8 cellular contexts compared by ENCODE assay signal in the genomic region with DNA sequence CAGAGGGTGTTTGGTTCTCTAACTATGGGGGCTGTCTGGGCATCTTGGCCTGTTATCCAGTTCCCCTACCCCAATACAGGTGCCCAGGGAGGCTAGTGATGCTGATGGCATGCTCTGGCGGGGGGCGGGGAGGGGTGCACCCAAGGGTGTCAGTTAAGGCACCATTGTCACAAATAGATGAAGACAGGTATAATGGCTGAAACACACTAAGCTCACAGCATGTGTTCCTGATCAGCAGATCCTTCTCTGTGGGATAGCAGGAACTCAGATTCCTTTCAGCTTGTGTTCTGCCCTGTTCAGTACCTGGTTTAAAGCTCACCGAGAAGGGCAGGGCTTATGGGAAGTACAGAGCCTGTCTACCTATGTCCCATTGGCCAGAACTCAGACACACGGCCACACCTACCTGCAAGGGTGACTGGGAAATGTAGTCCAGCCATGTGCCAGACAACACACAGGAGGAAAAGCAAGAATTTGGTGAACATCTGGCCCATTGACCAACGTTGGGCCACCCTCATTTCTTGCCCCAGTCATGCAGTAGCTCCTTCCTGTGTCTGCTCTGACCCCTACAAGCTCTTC. TPM values are rescaled to one million over a fixed set of nuclear protein-coding genes. Genes with fewer than 3 reads are reported as not detected.
A peak's percentile ranks its signal among the peaks of the same experiment; 100 is the strongest.
DNase-seq lines count a peak whose midpoint lies in the region; ATAC-seq, FAIRE-seq and TF ChIP-seq lines count a peak whose summit lies in the region.

No MANE protein-coding gene starts in this region.

- H3K27ac Mint-ChIP-seq in activated naive CD8-positive, alpha-beta T cell treated with anti-CD3 and anti-CD28 coated beads for 36 hours = no peak overlapping the region
- H3K27ac Mint-ChIP-seq in progenitor cell of endocrine pancreas = no peak overlapping the region

- DNase-seq in Daoy (ENCODE audit: low read depth) (peak; percentile 69), H54 (ENCODE audit: insufficient read length, low spot score) (peak; percentile 80), NCI-H2227 treated with DMSO at 0.1 percent for 48 hours (lab: John Stamatoyannopoulos, UW) (peak; percentile 46), mucosa of descending colon (peak in 2 of 3 donors; percentile 38 to 70), hippocampal formation (lab: John Stamatoyannopoulos, UW) (no peak), progenitor cell of endocrine pancreas (ENCODE audit: low spot score, unreplicated experiment) (no peak)
- DNase-seq in activated naive CD8-positive, alpha-beta T cell treated with anti-CD3 and anti-CD28 coated beads for 36 hours = peak; percentile 10

- H3K4me3 ChIP-seq in mucosa of descending colon = no peak overlapping the region

- H3K36me3 Mint-ChIP-seq in activated naive CD8-positive, alpha-beta T cell treated with anti-CD3 and anti-CD28 coated beads for 36 hours = no peaks in the 10 kb centered on the region
- H3K36me3 Mint-ChIP-seq in progenitor cell of endocrine pancreas (ENCODE audit: insufficient read depth) = no peaks in the 10 kb centered on the region

- H3K27me3 Mint-ChIP-seq in activated naive CD8-positive, alpha-beta T cell treated with anti-CD3 and anti-CD28 coated beads for 36 hours = peaks cover 50% of the 10 kb centered on the region
- H3K27me3 Mint-ChIP-seq in progenitor cell of endocrine pancreas = peaks cover 29% of the 10 kb centered on the region

- TF ChIP-seq POLR2A in H54 (IDR thresholded peaks at IDR 0.05; ENCODE audit: low read depth, low read length) = no peak

- TF ChIP-seq CTCF in mucosa of descending colon (IDR thresholded peaks at IDR 0.05) (no peak), progenitor cell of endocrine pancreas (IDR thresholded peaks at IDR 0.05; ENCODE audit: unreplicated experiment) (no peak)

- no peaks in the 10 kb centered on the region for H3K9me3 Mint-ChIP-seq in activated naive CD8-positive, alpha-beta T cell treated with anti-CD3 and anti-CD28 coated beads for 36 hours
- H3K9me3 Mint-ChIP-seq in progenitor cell of endocrine pancreas (ENCODE audit: low read depth) = no peaks in the 10 kb centered on the region

- peak; percentile 97 for ATAC-seq in mucosa of descending colon
- no peak for ATAC-seq in HG02623 (IDR thresholded peaks at IDR 0.05; ENCODE audit: unreplicated experiment)

- no peaks in the 10 kb centered on the region for H3K36me3 ChIP-seq in mucosa of descending colon (ENCODE audit: low read depth)

- H3K4me3 Mint-ChIP-seq in activated naive CD8-positive, alpha-beta T cell treated with anti-CD3 and anti-CD28 coated beads for 36 hours = no peak overlapping the region
- H3K4me3 Mint-ChIP-seq in progenitor cell of endocrine pancreas (ENCODE audit: low read depth) = no peak overlapping the region

- H3K9me3 ChIP-seq in mucosa of descending colon = no peaks in the 10 kb centered on the region

- H3K4me1 Mint-ChIP-seq in activated naive CD8-positive, alpha-beta T cell treated with anti-CD3 and anti-CD28 coated beads for 36 hours = peaks cover 5% of the 10 kb centered on the region
- H3K4me1 Mint-ChIP-seq in progenitor cell of endocrine pancreas (ENCODE audit: low read depth) = peaks cover 6% of the 10 kb centered on the region

- intact Hi-C loops in mucosa of descending colon (cut with DNase I, micrococcal nuclease) = no loop called here

- peak; percentile 81 for FAIRE-seq in H54 (lab: Jason Lieb, UNC)

- peaks cover 2% of the 10 kb centered on the region for H3K4me1 ChIP-seq in mucosa of descending colon (ENCODE audit: low read depth)

RNA-seq across cellular contexts. Expression of a gene that starts 3.4 kb away (rescaled TPM):
- total RNA-seq in Daoy (2014; rRNA removed; shearing (Covaris generic)) = 2.1 TPM in 1 of 2 replicates, not detected in the other
- total RNA-seq in activated naive CD8-positive, alpha-beta T cell treated with anti-CD3 and anti-CD28 coated beads for 36 hours = not detected
- total RNA-seq in mucosa of descending colon (under 1 TPM in 2 of 3 donors, not detected in 1; 0.10 to 0.22 TPM), progenitor cell of endocrine pancreas (1.4 and 1.7 TPM in 2 replicates)

Comparison
In these comparisons a context has a peak if more than half of its experiments do, and no peak if none do; other contexts are left out.
1. DNase-seq: peak in Daoy (single experiment), H54 (single experiment), NCI-H2227 treated with DMSO at 0.1 percent for 48 hours (single experiment), activated naive CD8-positive, alpha-beta T cell treated with anti-CD3 and anti-CD28 coated beads for 36 hours (single experiment) and mucosa of descending colon (2 of 3); none in hippocampal formation (0 of 2) and progenitor cell of endocrine pancreas (single experiment).